1 cellular context compared by ENCODE assay signal in genomic region chr10:99621454-99622246, GRCh38.
TF ChIP-seq lines count a peak whose summit lies in the region.

No MANE protein-coding gene starts in this region.

TF ChIP-seq in K562, 482 proteins besides CTCF, POLR2A, EP300 and RAD21 (continues in another document):
- TF ChIP-seq POLR2B (IDR thresholded peaks at IDR 0.05; ENCODE audit: low read depth, partially characterized antibody), result peak; percentile 68
- TF ChIP-seq ATF3 (IDR thresholded peaks at IDR 0.05), result peak; percentile 44
- no peak for TF ChIP-seq ATF3 (CRISPR knock-in tag; conservative IDR thresholded peaks at IDR 0.05)
- TF ChIP-seq CBX3 (IDR thresholded peaks at IDR 0.05; ENCODE audit: borderline replicate concordance in 1 of 2, low read length in 2 of 2), result no peak
- peak in 1 of 2 experiments; percentile 12; a peak in 1 of 4 replicates for TF ChIP-seq NRF1 (conservative IDR thresholded peaks at IDR 0.05 in 1 of 2, IDR thresholded peaks at IDR 0.05 in 1 of 2)
- peak; percentile 6; the same call in 1 of the 2 replicates for TF ChIP-seq CTBP1 (IDR thresholded peaks at IDR 0.05; ENCODE audit: borderline replicate concordance)
- TF ChIP-seq RBFOX2 (IDR thresholded peaks at IDR 0.05; ENCODE audit: low read depth, low read length), result peak; percentile 56
- no peak for TF ChIP-seq PCBP2 (IDR thresholded peaks at IDR 0.05; ENCODE audit: low read depth, low read length, poor library complexity, severe bottlenecking)
- TF ChIP-seq RHOXF2B (CRISPR knock-in tag; conservative IDR thresholded peaks at IDR 0.05), result no peak
- 0 out of 2 replicates have a peak, but pooled peaks have one; percentile 32 for TF ChIP-seq THAP12 (CRISPR knock-in tag; IDR thresholded peaks at IDR 0.05)
- TF ChIP-seq CXXC5 (CRISPR knock-in tag; IDR thresholded peaks at IDR 0.05), result peak; percentile 13; the same call in 1 of the 2 replicates
- 0 out of 2 replicates have a peak, but pooled peaks have one; percentile 8 for TF ChIP-seq REST (CRISPR knock-in tag; IDR thresholded peaks at IDR 0.05; ENCODE audit: low read depth)
- peak; percentile 27 for TF ChIP-seq PRDM10 (IDR thresholded peaks at IDR 0.05; ENCODE audit: partially characterized antibody)
- 0 out of 2 replicates have a peak, but pooled peaks have one; percentile 3 for TF ChIP-seq ATF7 (IDR thresholded peaks at IDR 0.05)
- TF ChIP-seq ZNF263 (CRISPR knock-in tag; IDR thresholded peaks at IDR 0.05; ENCODE audit: borderline replicate concordance), result 0 out of 2 replicates have a peak, but pooled peaks have one; percentile 24
- TF ChIP-seq TAF9B (IDR thresholded peaks at IDR 0.05; ENCODE audit: partially characterized antibody), result peak; percentile 13
- TF ChIP-seq PHF8 (IDR thresholded peaks at IDR 0.05; ENCODE audit: borderline replicate concordance, low read length), result peak; percentile 48; the same call in 1 of the 2 replicates
- TF ChIP-seq CEBPG (CRISPR knock-in tag; IDR thresholded peaks at IDR 0.05), result no peak; the same call in 1 of the 2 replicates
- peak in 1 of 2 experiments; percentile 61; a peak in 2 of 4 replicates for TF ChIP-seq CEBPG (tag; conservative IDR thresholded peaks at IDR 0.05 in 1 of 2, IDR thresholded peaks at IDR 0.05 in 1 of 2)
- TF ChIP-seq MLLT1 (IDR thresholded peaks at IDR 0.05), result 0 out of 4 replicates have a peak, but pooled peaks of 1 of the 2 experiments have one; percentile 13
- peak; percentile 16 for TF ChIP-seq BRD9 (IDR thresholded peaks at IDR 0.05; ENCODE audit: low read depth, partially characterized antibody)
- 0 out of 2 replicates have a peak, but pooled peaks have one; percentile 3 for TF ChIP-seq HDAC2 (IDR thresholded peaks at IDR 0.05)
- TF ChIP-seq KDM5B (IDR thresholded peaks at IDR 0.05; ENCODE audit: insufficient replicate concordance, low read depth, low read length), result peak; percentile 55
- peak in 1 of 2 experiments; percentile 15; a peak in 1 of 4 replicates for TF ChIP-seq MAZ (CRISPR knock-in tag; conservative IDR thresholded peaks at IDR 0.05 in 1 of 2, IDR thresholded peaks at IDR 0.05 in 1 of 2)
- TF ChIP-seq ZBTB40 (IDR thresholded peaks at IDR 0.05), result 0 out of 2 replicates have a peak, but pooled peaks have one; percentile 14
- TF ChIP-seq ZBTB40 (CRISPR knock-in tag; IDR thresholded peaks at IDR 0.05), result no peak
- peak; percentile 37 for TF ChIP-seq FOSL1 (tag; conservative IDR thresholded peaks at IDR 0.05)
- peak; percentile 59 for TF ChIP-seq POLR2H (tag; IDR thresholded peaks at IDR 0.05; ENCODE audit: low read depth)
- TF ChIP-seq ZNF699 (CRISPR knock-in tag; IDR thresholded peaks at IDR 0.05; ENCODE audit: insufficient replicate concordance), result no peak
- no peak for TF ChIP-seq VEZF1 (CRISPR knock-in tag; IDR thresholded peaks at IDR 0.05)
- TF ChIP-seq SMARCA4 (IDR thresholded peaks at IDR 0.05), result 0 out of 2 replicates have a peak, but pooled peaks have one; percentile 4
- no peak for TF ChIP-seq DMBX1 (CRISPR knock-in tag; IDR thresholded peaks at IDR 0.05; ENCODE audit: borderline replicate concordance)
- TF ChIP-seq ZNF589 (CRISPR knock-in tag; IDR thresholded peaks at IDR 0.05; ENCODE audit: low read depth), result 0 out of 2 replicates have a peak, but pooled peaks have one; percentile 18
